16 cellular contexts compared by ENCODE assay signal in the genomic region with DNA sequence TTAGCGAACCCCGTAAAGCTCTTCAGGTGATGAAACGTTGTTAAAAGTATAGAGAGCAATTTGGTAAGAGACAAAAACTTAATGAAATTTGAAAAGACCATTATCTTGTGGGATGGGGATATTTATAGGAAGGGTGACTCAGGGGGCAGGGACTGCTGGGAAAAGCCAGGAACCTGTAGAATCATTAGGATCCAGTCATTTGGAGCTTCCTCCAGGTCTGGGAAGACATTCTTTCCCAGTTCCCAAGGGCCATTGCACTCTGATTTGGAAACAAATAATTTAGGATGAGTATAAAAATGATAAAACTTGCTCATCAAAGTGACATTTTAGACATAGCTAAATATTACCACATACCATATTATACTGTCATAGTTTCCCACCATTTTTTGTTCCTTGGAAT.
A peak's percentile ranks its signal among the peaks of the same experiment; 100 is the strongest.
DNase-seq lines count a peak whose midpoint lies in the region; ATAC-seq and TF ChIP-seq lines count a peak whose summit lies in the region.
"Had no signal": no experiment of that assay in that cellular context is flagged by ENCODE, and none has a peak within 500 bp of the region (broad histone marks: within the 10 kb centered on the region; RNA-seq: fewer than 3 reads in every experiment).

No MANE protein-coding gene starts in this region.

- H3K79me2 ChIP-seq in neural progenitor cell (ENCODE audit: low read depth): no peaks in the 10 kb centered on the region

- no peak for DNase-seq in T-helper 2 cell treated with Interferon-gamma antibody and Interleukin-4, amounts not matched to agents 5 μg/mL and 100 μg/mL, for 36 hours (ENCODE audit: low spot score)
- no peak for DNase-seq in T-helper 2 cell
- peak; percentile 20 for DNase-seq in GM04504 (ENCODE audit: low read depth)
- DNase-seq in activated CD8-positive, alpha-beta T cell treated with anti-CD3 and anti-CD28 coated beads for 36 hours: no peak
- no peak for DNase-seq in naive B cell
- no peak for DNase-seq in neural progenitor cell (ENCODE audit: low spot score)
- no peak for DNase-seq in effector CD4-positive, alpha-beta T cell
- DNase-seq in brain microvascular endothelial cell: no peak
- DNase-seq: 8988T; activated T-cell treated with anti-CD3 and anti-CD28 coated beads, Interleukin-2, amount 50 U/mL, for 4 hours; Caco-2; NCI-H1694 treated with DMSO at 0.1 percent for 48 hours; NCI-H524 treated with DMSO at 0.1 percent for 48 hours had no signal

- H3K27me3 ChIP-seq in neural progenitor cell (no peaks in the 10 kb centered on the region), brain microvascular endothelial cell (replicated peaks) (no peaks in the 10 kb centered on the region)

- H3K4me2 ChIP-seq in neural progenitor cell: no peak overlapping the region

- intact Hi-C loops in activated CD8-positive, alpha-beta T cell treated with anti-CD3 and anti-CD28 coated beads for 36 hours (cut with micrococcal nuclease): no loop called here

- in situ Hi-C loops in brain microvascular endothelial cell (cut with HindIII; ENCODE audit: low pct_ligation_motif_present, low sequenced_read_pairs): no loop called here

- no peaks in the 10 kb centered on the region for H3K9me3 ChIP-seq in neural progenitor cell (ENCODE audit: low read depth)
- H3K9me3 ChIP-seq: Caco-2, psoas muscle had no signal

- H3F3A ChIP-seq in neural progenitor cell (ENCODE audit: low read depth): no peaks in the 10 kb centered on the region

- no peak overlapping the region for H2AFZ ChIP-seq in neural progenitor cell (replicated peaks)

- H3K27me3 Mint-ChIP-seq in T-helper 2 cell treated with Interferon-gamma antibody and Interleukin-4, amounts not matched to agents 5 μg/mL and 100 μg/mL, for 36 hours (ENCODE audit: low read depth): no peaks in the 10 kb centered on the region
- H3K27me3 Mint-ChIP-seq in activated CD8-positive, alpha-beta T cell treated with anti-CD3 and anti-CD28 coated beads for 36 hours: no peaks in the 10 kb centered on the region
- peaks cover 0 to 39% (median 7%) of the 10 kb centered on the region in 3 donors for H3K27me3 Mint-ChIP-seq in naive B cell
- peaks cover 3% of the 10 kb centered on the region for H3K27me3 Mint-ChIP-seq in neural progenitor cell (ENCODE audit: insufficient read depth, low read depth)

- H3K4me3 Mint-ChIP-seq in T-helper 2 cell treated with Interferon-gamma antibody and Interleukin-4, amounts not matched to agents 5 μg/mL and 100 μg/mL, for 36 hours: peak overlapping the region; percentile 73
- no peak overlapping the region for H3K4me3 Mint-ChIP-seq in activated CD8-positive, alpha-beta T cell treated with anti-CD3 and anti-CD28 coated beads for 36 hours
- H3K4me3 Mint-ChIP-seq in naive B cell (peak overlapping the region in 3 of 8 donors; percentile 2 to 57 (median 45)), neural progenitor cell (no peak overlapping the region)

- H3K36me3 ChIP-seq in neural progenitor cell: no peaks in the 10 kb centered on the region
- H3K36me3 ChIP-seq in brain microvascular endothelial cell (replicated peaks): no peaks in the 10 kb centered on the region

- H4K20me1 ChIP-seq in neural progenitor cell (ENCODE audit: low read depth): no peaks in the 10 kb centered on the region

- no peak overlapping the region for H3K9ac ChIP-seq in neural progenitor cell

- CTCF ChIA-PET in activated CD8-positive, alpha-beta T cell treated with anti-CD3 and anti-CD28 coated beads for 36 hours (lab: Charles Lee): interaction anchor here (1.1 to 4.5 kb wide), 6 partner anchors 9 to 144 kb away, joined by 3 to 39 read pairs (median 10); a partner anchor contains a TSS

- POLR2A ChIA-PET in activated CD8-positive, alpha-beta T cell treated with anti-CD3 and anti-CD28 coated beads for 36 hours (lab: Charles Lee): interaction anchor here (0.8 to 3.7 kb wide), 13 partner anchors 8 to 236 kb away, joined by 3 to 22 read pairs (median 5); a partner anchor contains a TSS

- peaks cover 11% of the 10 kb centered on the region for H3K9me3 Mint-ChIP-seq in T-helper 2 cell treated with Interferon-gamma antibody and Interleukin-4, amounts not matched to agents 5 μg/mL and 100 μg/mL, for 36 hours
- peaks cover 6% of the 10 kb centered on the region for H3K9me3 Mint-ChIP-seq in activated CD8-positive, alpha-beta T cell treated with anti-CD3 and anti-CD28 coated beads for 36 hours
- H3K9me3 Mint-ChIP-seq in naive B cell: peaks cover 0 to 6% (median 2%) of the 10 kb centered on the region in 7 donors
- H3K9me3 Mint-ChIP-seq in neural progenitor cell: no peaks in the 10 kb centered on the region
- H3K9me3 Mint-ChIP-seq: activated T-cell treated with anti-CD3 and anti-CD28 coated beads, Interleukin-2, amount 50 U/mL, for 4 hours had no signal

- H3K4me1 ChIP-seq in neural progenitor cell: no peaks in the 10 kb centered on the region
- H3K4me1 ChIP-seq: Caco-2 had no signal

- no peak for TF ChIP-seq CTCF in activated CD8-positive, alpha-beta T cell treated with anti-CD3 and anti-CD28 coated beads for 36 hours (IDR thresholded peaks at IDR 0.05)
- no peak for TF ChIP-seq CTCF in neural progenitor cell (IDR thresholded peaks at IDR 0.05)
- TF ChIP-seq CTCF in brain microvascular endothelial cell (IDR thresholded peaks at IDR 0.05; ENCODE audit: low read depth, low read length, missing control alignments): no peak

- H3K36me3 Mint-ChIP-seq in T-helper 2 cell treated with Interferon-gamma antibody and Interleukin-4, amounts not matched to agents 5 μg/mL and 100 μg/mL, for 36 hours (ENCODE audit: low read depth): peaks cover 12% of the 10 kb centered on the region
- H3K36me3 Mint-ChIP-seq in activated CD8-positive, alpha-beta T cell treated with anti-CD3 and anti-CD28 coated beads for 36 hours (ENCODE audit: low read depth): peaks cover 3% of the 10 kb centered on the region
- H3K36me3 Mint-ChIP-seq in naive B cell (peaks cover 5% of the 10 kb centered on the region in 2 donors), neural progenitor cell (no peaks in the 10 kb centered on the region)

- no peak overlapping the region for H3K4me3 ChIP-seq in neural progenitor cell
- H3K4me3 ChIP-seq in brain microvascular endothelial cell (ENCODE audit: low read depth, low read length): no peak overlapping the region
- H3K4me3 ChIP-seq: psoas muscle had no signal

- H3K27ac Mint-ChIP-seq in T-helper 2 cell treated with Interferon-gamma antibody and Interleukin-4, amounts not matched to agents 5 μg/mL and 100 μg/mL, for 36 hours: peak overlapping the region; percentile 95
- peak overlapping the region; percentile 99 for H3K27ac Mint-ChIP-seq in activated CD8-positive, alpha-beta T cell treated with anti-CD3 and anti-CD28 coated beads for 36 hours
- H3K27ac Mint-ChIP-seq in naive B cell (peak overlapping the region in 4 of 6 donors; percentile 80 to 94 (median 90)), neural progenitor cell (no peak overlapping the region)

- ATAC-seq in activated CD8-positive, alpha-beta T cell treated with anti-CD3 and anti-CD28 coated beads for 36 hours: no peak
- no peak for ATAC-seq in naive B cell (ENCODE audit: low read depth in 2 of 2)
- ATAC-seq: left lobe of liver, Panc1 had no signal

- peaks cover 46% of the 10 kb centered on the region for H3K4me1 Mint-ChIP-seq in T-helper 2 cell treated with Interferon-gamma antibody and Interleukin-4, amounts not matched to agents 5 μg/mL and 100 μg/mL, for 36 hours (ENCODE audit: low read depth)
- H3K4me1 Mint-ChIP-seq in activated CD8-positive, alpha-beta T cell treated with anti-CD3 and anti-CD28 coated beads for 36 hours (ENCODE audit: low read depth): peaks cover 54% of the 10 kb centered on the region
- H3K4me1 Mint-ChIP-seq in naive B cell (peaks cover 46 to 74% (median 60%) of the 10 kb centered on the region in 3 donors), neural progenitor cell (peaks cover 8% of the 10 kb centered on the region)

- H3K27ac ChIP-seq in neural progenitor cell (no peak overlapping the region), brain microvascular endothelial cell (no peak overlapping the region)
- H3K27ac ChIP-seq: psoas muscle had no signal
